In genomic region chr3:101643861-101644613, GRCh38 we compare ENCODE assay signal across 9 cellular contexts. TPM values are rescaled to one million over a fixed set of nuclear protein-coding genes. Genes with fewer than 3 reads are reported as not detected.
DNase-seq lines count a peak whose midpoint lies in the region; ATAC-seq and TF ChIP-seq lines count a peak whose summit lies in the region.
"Had no signal": no experiment of that assay in that cellular context is flagged by ENCODE, and none has a peak within 500 bp of the region (broad histone marks: within the 10 kb centered on the region; RNA-seq: fewer than 3 reads in every experiment).

No MANE protein-coding gene starts in this region.

- no peak overlapping the region for H3K27ac Mint-ChIP-seq in MCF 10A (ENCODE audit: low read depth, unreplicated experiment)
- H3K27ac Mint-ChIP-seq: stimulated activated naive B cell treated with anti-CD40 and anti-IgM and Interleukin-4, amounts not matched to agents 10 μg/mL and 1 μg/mL and 100 μg/mL, for 72 hours had no signal

- no peak for TF ChIP-seq POLR2A in breast epithelium (IDR thresholded peaks at IDR 0.05)
- no peak for TF ChIP-seq POLR2A in esophagus squamous epithelium (IDR thresholded peaks at IDR 0.05)

- no peaks in the 10 kb centered on the region for H3K27me3 Mint-ChIP-seq in MCF 10A (ENCODE audit: insufficient read depth, unreplicated experiment)
- H3K27me3 Mint-ChIP-seq: stimulated activated naive B cell treated with anti-CD40 and anti-IgM and Interleukin-4, amounts not matched to agents 10 μg/mL and 1 μg/mL and 100 μg/mL, for 72 hours had no signal

- no peak for ATAC-seq in GM18519 (IDR thresholded peaks at IDR 0.05; ENCODE audit: low FRiP score, unreplicated experiment)

- H3K4me1 ChIP-seq in breast epithelium (no peaks in the 10 kb centered on the region), esophagus squamous epithelium (peaks cover 0 to 19% (median 4%) of the 10 kb centered on the region in 3 donors)

- H3K9me3 Mint-ChIP-seq in MCF 10A (ENCODE audit: unreplicated experiment), result no peaks in the 10 kb centered on the region
- H3K9me3 Mint-ChIP-seq: stimulated activated naive B cell treated with anti-CD40 and anti-IgM and Interleukin-4, amounts not matched to agents 10 μg/mL and 1 μg/mL and 100 μg/mL, for 72 hours had no signal

- H3K36me3 Mint-ChIP-seq in MCF 10A (ENCODE audit: insufficient read depth, unreplicated experiment), result peaks cover 19% of the 10 kb centered on the region

- no peak overlapping the region for H3K4me3 Mint-ChIP-seq in MCF 10A (ENCODE audit: unreplicated experiment)
- H3K4me3 Mint-ChIP-seq: stimulated activated naive B cell treated with anti-CD40 and anti-IgM and Interleukin-4, amounts not matched to agents 10 μg/mL and 1 μg/mL and 100 μg/mL, for 72 hours had no signal

- peak; percentile 35 for DNase-seq in MCF 10A (ENCODE audit: unreplicated experiment)
- DNase-seq in breast epithelium (ENCODE audit: low spot score in 2 of 2), result no peak
- peak; percentile 14 to 27 for DNase-seq in activated CD4-positive, alpha-beta T cell treated with anti-CD3 and anti-CD28 coated beads for 4 hours
- DNase-seq in fibroblast of the conjunctiva (ENCODE audit: low read depth), result peak; percentile 6
- peak; percentile 56 for DNase-seq in stromal cell of bone marrow (ENCODE audit: low read depth)
- DNase-seq in NCI-H2171 treated with DMSO at 0.1 percent for 48 hours (lab: John Stamatoyannopoulos, UW), result no peak
- no peak for DNase-seq in esophagus squamous epithelium (lab: John Stamatoyannopoulos, UW)
- DNase-seq: stimulated activated naive B cell treated with anti-CD40 and anti-IgM and Interleukin-4, amounts not matched to agents 10 μg/mL and 1 μg/mL and 100 μg/mL, for 72 hours had no signal

- H3K9me3 ChIP-seq in breast epithelium (no peaks in the 10 kb centered on the region), esophagus squamous epithelium (no peaks in the 10 kb centered on the region)

- POLR2A ChIA-PET in MCF 10A (lab: Yijun Ruan, JAX), result no interaction called here

- 56 to 62% methylated on average over 6 of the region's 6 CpGs for WGBS in esophagus squamous epithelium, 2 donors

- BruUV-seq in MCF 10A (replicated peaks; lab: Mats Ljungman, UMichigan), result no TSS peak

- intact Hi-C loops in MCF 10A (cut with micrococcal nuclease) (no loop called here), breast epithelium (cut with DNase I; ENCODE audit: low total_unique reads) (no loop called here), esophagus squamous epithelium (cut with DNase I) (no loop called here)

- H3K27me3 ChIP-seq in breast epithelium (no peaks in the 10 kb centered on the region), esophagus squamous epithelium (no peaks in the 10 kb centered on the region)

- H3K27ac ChIP-seq in breast epithelium, result no peak overlapping the region
- no peak overlapping the region for H3K27ac ChIP-seq in esophagus squamous epithelium

- H3K4me3 ChIP-seq in breast epithelium (no peak overlapping the region), esophagus squamous epithelium (no peak overlapping the region)

- TF ChIP-seq CTCF in MCF 10A (IDR thresholded peaks at IDR 0.05; ENCODE audit: unreplicated experiment), result no peak
- TF ChIP-seq CTCF in breast epithelium (IDR thresholded peaks at IDR 0.05), result no peak
- no peak for TF ChIP-seq CTCF in esophagus squamous epithelium (IDR thresholded peaks at IDR 0.05)

- H3K36me3 ChIP-seq in breast epithelium (no peaks in the 10 kb centered on the region), esophagus squamous epithelium (peaks cover 5 to 16% (median 6%) of the 10 kb centered on the region in 3 donors)

- H3K4me1 Mint-ChIP-seq in MCF 10A (ENCODE audit: insufficient read depth, unreplicated experiment), result peaks cover 9% of the 10 kb centered on the region
- H3K4me1 Mint-ChIP-seq: stimulated activated naive B cell treated with anti-CD40 and anti-IgM and Interleukin-4, amounts not matched to agents 10 μg/mL and 1 μg/mL and 100 μg/mL, for 72 hours had no signal

- CTCF ChIA-PET in MCF 10A (lab: Yijun Ruan, JAX), result interaction anchor here (0.6 kb wide), 1 partner anchor 22 kb away, joined by 4 read pairs; no protein-coding TSS in a partner anchor

RNA-seq across cellular contexts. Expression of gene ZBTB11, which starts 32.9 kb away (rescaled TPM):
- total RNA-seq in MCF 10A (2022) (28.9 and 30.0 TPM in 2 replicates), breast epithelium (10 to 100 TPM; 23.4 to 38.2 (median 25.9) TPM), esophagus squamous epithelium (10 to 100 TPM; 12.7 to 26.9 (median 18.8) TPM)

RNA-seq across cellular contexts. Expression of gene RPL24, which starts 42.5 kb away (rescaled TPM):
- total RNA-seq in MCF 10A (2022) (1,386 and 1,793 TPM in 2 replicates), breast epithelium (1,000 to 10,000 TPM; 1,294 to 2,381 (median 2,029) TPM), esophagus squamous epithelium (1,000 to 10,000 TPM in 3 of 4 donors, 100 to 1,000 TPM in 1; 781 to 1,769 (median 1,391) TPM)

Comparison
In these comparisons a context has a peak if more than half of its experiments do, and no peak if none do; other contexts are left out.
1. DNase-seq: peak in MCF 10A (single experiment), activated CD4-positive, alpha-beta T cell treated with anti-CD3 and anti-CD28 coated beads for 4 hours (2 of 2), fibroblast of the conjunctiva (single experiment) and stromal cell of bone marrow (single experiment); none in breast epithelium (0 of 2), NCI-H2171 treated with DMSO at 0.1 percent for 48 hours (single experiment) and esophagus squamous epithelium (single experiment).